ENCODE assay signal across 8 cellular contexts in genomic region chr15:62164500-62165028, GRCh38. TPM values are rescaled to one million over a fixed set of nuclear protein-coding genes. Genes with fewer than 3 reads are reported as not detected.
DNase-seq lines count a peak whose midpoint lies in the region; ATAC-seq and TF ChIP-seq lines count a peak whose summit lies in the region.

No MANE protein-coding gene starts in this region.

- TF ChIP-seq CTCF in epithelial cell of esophagus (IDR thresholded peaks at IDR 0.05; ENCODE audit: insufficient read depth, low read depth, low read length, missing control alignments) = no peak
- no peak for TF ChIP-seq CTCF in neural crest cell (conservative IDR thresholded peaks at IDR 0.05)

- H3K27ac Mint-ChIP-seq in CD8-positive, alpha-beta memory T cell = no peak overlapping the region
- no peak overlapping the region for H3K27ac Mint-ChIP-seq in neural crest cell (ENCODE audit: unreplicated experiment)

- CTCF ChIA-PET in CD8-positive, alpha-beta memory T cell (lab: Charles Lee) = no interaction called here

- ATAC-seq in GM18519 (IDR thresholded peaks at IDR 0.05; ENCODE audit: low FRiP score, unreplicated experiment) = no peak

- peak overlapping the region; percentile 69 to 87 (median 81) for H3K4me3 Mint-ChIP-seq in CD8-positive, alpha-beta memory T cell
- peak overlapping the region; percentile 85 for H3K4me3 Mint-ChIP-seq in neural crest cell

- H3K4me3 ChIP-seq in CD8-positive, alpha-beta memory T cell (ENCODE audit: low read length) = no peak overlapping the region
- H3K4me3 ChIP-seq in NT2/D1 (ENCODE audit: insufficient read length, low read depth) (peak overlapping the region; percentile 49), epithelial cell of esophagus (ENCODE audit: low read length) (peak overlapping the region; percentile 16)

- H3K36me3 ChIP-seq in CD8-positive, alpha-beta memory T cell (ENCODE audit: insufficient read depth, low read length) = no peaks in the 10 kb centered on the region
- H3K36me3 ChIP-seq in NT2/D1 (ENCODE audit: insufficient read depth, insufficient read length, low read length) = no peaks in the 10 kb centered on the region

- H3K9me3 Mint-ChIP-seq in CD8-positive, alpha-beta memory T cell = peaks cover 0 to 3% (median 0%) of the 10 kb centered on the region in 5 donors
- no peaks in the 10 kb centered on the region for H3K9me3 Mint-ChIP-seq in neural crest cell

- H3K9ac ChIP-seq in NT2/D1 (ENCODE audit: insufficient read length, low read depth) = peak overlapping the region; percentile 71

- H3K4me1 Mint-ChIP-seq in CD8-positive, alpha-beta memory T cell = peaks cover 12 to 21% (median 19%) of the 10 kb centered on the region in 3 donors
- H3K4me1 Mint-ChIP-seq in neural crest cell = peaks cover 4% of the 10 kb centered on the region

- no peak overlapping the region for H3K27ac ChIP-seq in CD8-positive, alpha-beta memory T cell (ENCODE audit: low read depth, low read length)

- no peak for DNase-seq in CD8-positive, alpha-beta memory T cell
- DNase-seq in NT2/D1 (ENCODE audit: low read depth, low spot score) = no peak
- DNase-seq in epithelial cell of esophagus (ENCODE audit: low read depth) = peak; percentile 5
- peak; percentile 17 for DNase-seq in neural crest cell (ENCODE audit: low read depth, low spot score)
- no peak for DNase-seq in hippocampal formation (lab: John Stamatoyannopoulos, UW)
- no peak for DNase-seq in amniotic stem cell (lab: John Stamatoyannopoulos, UW)
- no peak for DNase-seq in NCI-H446 (lab: John Stamatoyannopoulos, UW)

- H3K27me3 ChIP-seq in CD8-positive, alpha-beta memory T cell (ENCODE audit: insufficient read depth, low read length, poor library complexity, severe bottlenecking) = peaks cover 22% of the 10 kb centered on the region
- H3K27me3 ChIP-seq in NT2/D1 (ENCODE audit: insufficient read depth, insufficient read length) = peaks cover 55% of the 10 kb centered on the region

- H3K27me3 Mint-ChIP-seq in CD8-positive, alpha-beta memory T cell = peaks cover 30 to 79% of the 10 kb centered on the region in 2 donors
- H3K27me3 Mint-ChIP-seq in neural crest cell (ENCODE audit: low read depth) = peaks cover 89% of the 10 kb centered on the region

- no peaks in the 10 kb centered on the region for H3K9me3 ChIP-seq in CD8-positive, alpha-beta memory T cell (ENCODE audit: low read length)
- peaks cover 12% of the 10 kb centered on the region; the same call in 1 of the 2 replicates for H3K9me3 ChIP-seq in NT2/D1 (ENCODE audit: insufficient read depth, low read length)

- H3K4me1 ChIP-seq in CD8-positive, alpha-beta memory T cell (ENCODE audit: insufficient read depth, low read length) = no peaks in the 10 kb centered on the region
- peaks cover 5% of the 10 kb centered on the region for H3K4me1 ChIP-seq in NT2/D1 (ENCODE audit: insufficient read depth, insufficient read length)

- POLR2A ChIA-PET in CD8-positive, alpha-beta memory T cell (lab: Charles Lee) = no interaction called here

- H3K36me3 Mint-ChIP-seq in CD8-positive, alpha-beta memory T cell = peaks cover 0 to 2% (median 0%) of the 10 kb centered on the region in 3 donors
- no peaks in the 10 kb centered on the region for H3K36me3 Mint-ChIP-seq in neural crest cell (ENCODE audit: low read depth)

RNA-seq across cellular contexts. Expression of gene C2CD4B, which starts 0.5 kb away (rescaled TPM):
- under 1 TPM in 1 of 2 experiments, not detected in 1; 0.13 TPM for total RNA-seq in CD8-positive, alpha-beta memory T cell
- polyA plus RNA-seq in CD8-positive, alpha-beta memory T cell = not detected
- not detected in 2 replicates for total RNA-seq in neural crest cell

Comparison
In these comparisons a context has a peak if more than half of its experiments do, and no peak if none do; other contexts are left out.
1. DNase-seq: peak in epithelial cell of esophagus (single experiment) and neural crest cell (single experiment); none in CD8-positive, alpha-beta memory T cell (0 of 5), NT2/D1 (single experiment), hippocampal formation (0 of 2), amniotic stem cell (single experiment) and NCI-H446 (0 of 2).